1 cellular context compared by ENCODE assay signal in genomic region chr21:46431884-46432488, GRCh38.
TF ChIP-seq lines count a peak whose summit lies in the region.

No MANE protein-coding gene starts in this region.

TF ChIP-seq in K562, 482 proteins besides CTCF, POLR2A, EP300 and RAD21 (continued from another document):
- no peak for TF ChIP-seq AFF1 (IDR thresholded peaks at IDR 0.05; ENCODE audit: low read depth in 1 of 2, partially characterized antibody in 2 of 2)
- no peak for TF ChIP-seq TFAM (CRISPR knock-in tag; conservative IDR thresholded peaks at IDR 0.05)
- no peak for TF ChIP-seq HES1 (IDR thresholded peaks at IDR 0.05; ENCODE audit: low read depth)
- TF ChIP-seq C11orf30 (IDR thresholded peaks at IDR 0.05; ENCODE audit: low read depth) = no peak
- TF ChIP-seq SNAPC5 (CRISPR knock-in tag; IDR thresholded peaks at IDR 0.05) = no peak
- no peak for TF ChIP-seq SMAD3 (CRISPR knock-in tag; conservative IDR thresholded peaks at IDR 0.05)
- no peak for TF ChIP-seq ZNF75A (CRISPR knock-in tag; IDR thresholded peaks at IDR 0.05)
- no peak for TF ChIP-seq ZNF780A (CRISPR knock-in tag; IDR thresholded peaks at IDR 0.05)
